ENCODE assay signal across 1 cellular context in genomic region chr7:96303105-96303685, GRCh38.
TF ChIP-seq lines count a peak whose summit lies in the region.

No MANE protein-coding gene starts in this region.

TF ChIP-seq in K562, 482 proteins besides CTCF, POLR2A, EP300 and RAD21 (continued from another document and continues in another):
- TF ChIP-seq ATF6 (CRISPR knock-in tag; IDR thresholded peaks at IDR 0.05) (peak; percentile 47; the same call in 1 of the 2 replicates), ZNF263 (CRISPR knock-in tag; IDR thresholded peaks at IDR 0.05; ENCODE audit: borderline replicate concordance) (no peak), TBP (optimal IDR thresholded peaks at IDR 0.05; ENCODE audit: low read depth, low read length) (no peak), AFF1 (IDR thresholded peaks at IDR 0.05; ENCODE audit: low read depth in 1 of 2, partially characterized antibody in 2 of 2) (peak; percentile 35 to 75), ETS1 (conservative IDR thresholded peaks at IDR 0.05; ENCODE audit: control insufficient read depth, low read depth, low read length) (no peak), ZFX (CRISPR knock-in tag; IDR thresholded peaks at IDR 0.05) (peak; percentile 73), U2AF2 (optimal IDR thresholded peaks at IDR 0.05; ENCODE audit: low read depth, low read length) (no peak), FOXA1 (IDR thresholded peaks at IDR 0.05; ENCODE audit: borderline replicate concordance) (peak; percentile 85), CTBP1 (IDR thresholded peaks at IDR 0.05; ENCODE audit: borderline replicate concordance) (peak; percentile 76; the same call in 1 of the 2 replicates), MECOM (CRISPR knock-in tag; IDR thresholded peaks at IDR 0.05) (no peak), XRCC4 (IDR thresholded peaks at IDR 0.05; ENCODE audit: extremely low read depth, insufficient read depth, insufficient read length) (no peak), HMBOX1 (IDR thresholded peaks at IDR 0.05) (0 out of 2 replicates have a peak, but pooled peaks have one; percentile 19), FOXJ2 (tag; IDR thresholded peaks at IDR 0.05) (peak; percentile 14; the same call in 1 of the 2 replicates), CBFA2T3 (IDR thresholded peaks at IDR 0.05) (peak; percentile 67), ZNF239 (CRISPR knock-in tag; IDR thresholded peaks at IDR 0.05) (no peak), NELFE (IDR thresholded peaks at IDR 0.05; ENCODE audit: insufficient read depth, insufficient read length) (no peak), ZNF785 (CRISPR knock-in tag; IDR thresholded peaks at IDR 0.05) (no peak), CAMTA2 (CRISPR knock-in tag; conservative IDR thresholded peaks at IDR 0.05) (no peak), PRMT5 (CRISPR knock-in tag; IDR thresholded peaks at IDR 0.05) (no peak), PURB (CRISPR knock-in tag; IDR thresholded peaks at IDR 0.05; ENCODE audit: low read depth) (no peak), ZNF277 (CRISPR knock-in tag; IDR thresholded peaks at IDR 0.05; ENCODE audit: borderline replicate concordance) (no peak), POLR2H (tag; IDR thresholded peaks at IDR 0.05; ENCODE audit: low read depth) (no peak), PATZ1 (CRISPR knock-in tag; IDR thresholded peaks at IDR 0.05; ENCODE audit: borderline replicate concordance) (no peak), NR4A1 (CRISPR knock-in tag; IDR thresholded peaks at IDR 0.05) (no peak), NR4A1 (tag; IDR thresholded peaks at IDR 0.05) (no peak), FOXP4 (CRISPR knock-in tag; IDR thresholded peaks at IDR 0.05; ENCODE audit: borderline replicate concordance) (no peak), SIRT6 (IDR thresholded peaks at IDR 0.05; ENCODE audit: low read depth, low read length) (no peak), YY1 (IDR thresholded peaks at IDR 0.05; ENCODE audit: borderline replicate concordance in 1 of 3, control insufficient read depth in 1 of 3, extremely low read depth in 1 of 3, insufficient read depth in 3 of 3, insufficient read length in 1 of 3, insufficient replicate concordance in 2 of 3, low read depth in 1 of 3, low read length in 2 of 3) (no peak), EGR1 (conservative IDR thresholded peaks at IDR 0.05) (peak; percentile 96), CBX3 (IDR thresholded peaks at IDR 0.05; ENCODE audit: borderline replicate concordance in 1 of 2, low read length in 2 of 2) (0 out of 3 replicates have a peak, but pooled peaks of 1 of the 2 experiments have one; percentile 48), POLR3A (IDR thresholded peaks at IDR 0.05; ENCODE audit: borderline replicate concordance, extremely low read depth, insufficient read depth, insufficient read length) (no peak), PHF8 (IDR thresholded peaks at IDR 0.05; ENCODE audit: borderline replicate concordance, low read length) (no peak), HEY1 (CRISPR knock-in tag; IDR thresholded peaks at IDR 0.05; ENCODE audit: borderline replicate concordance) (no peak), NR3C1 (CRISPR knock-in tag; IDR thresholded peaks at IDR 0.05) (no peak), VEZF1 (CRISPR knock-in tag; IDR thresholded peaks at IDR 0.05) (0 out of 2 replicates have a peak, but pooled peaks have one; percentile 19), NR2F6 (CRISPR knock-in tag; IDR thresholded peaks at IDR 0.05) (no peak), SIX5 (IDR thresholded peaks at IDR 0.05; ENCODE audit: borderline replicate concordance in 1 of 2, insufficient read depth in 1 of 2, low read depth in 1 of 2, low read length in 2 of 2) (peak; percentile 58 to 66; a peak in 3 of 4 replicates)
